ENCODE assay signal across 8 cellular contexts in the genomic region with DNA sequence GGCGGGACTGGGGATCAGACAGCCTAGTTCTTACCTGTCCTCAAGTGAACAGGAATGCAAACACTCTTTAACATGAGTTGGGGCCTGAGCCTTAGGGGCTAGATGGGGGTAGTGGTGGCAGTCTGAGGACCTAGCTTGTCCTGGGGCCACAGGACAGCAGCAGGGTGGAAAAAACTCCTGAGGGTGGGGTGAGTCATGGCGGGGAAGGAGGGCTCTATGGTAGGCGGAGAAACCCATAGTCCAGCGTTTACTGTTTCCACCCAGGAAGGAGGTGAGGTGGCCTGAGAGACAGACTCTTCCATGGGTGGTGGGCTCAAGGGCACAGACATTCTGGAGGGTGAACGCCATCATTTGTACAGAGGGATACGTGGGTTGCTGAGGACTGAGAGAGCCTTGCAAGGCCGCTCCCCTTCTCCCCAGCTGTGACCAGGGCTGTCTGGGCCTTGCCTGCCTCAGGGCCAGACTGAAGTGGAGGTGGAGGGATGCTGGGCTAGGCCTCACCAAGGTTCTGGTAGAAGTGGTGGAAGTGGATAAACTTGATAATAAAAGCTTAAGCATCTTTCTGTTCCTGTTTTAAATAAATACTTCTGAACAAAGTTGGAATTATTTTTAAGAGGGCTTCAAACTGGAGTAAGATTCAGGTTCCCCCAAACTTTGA. TPM values are rescaled to one million over a fixed set of nuclear protein-coding genes. Genes with fewer than 3 reads are reported as not detected.
DNase-seq lines count a peak whose midpoint lies in the region; ATAC-seq and TF ChIP-seq lines count a peak whose summit lies in the region.

No MANE protein-coding gene starts in this region.

- TF ChIP-seq EP300 in upper lobe of left lung (IDR thresholded peaks at IDR 0.05), result no peak

- intact Hi-C loops in heart left ventricle (cut with DNase I) (loop anchor here in 6 of 10 donors (2.0 to 10.0 kb wide), 4 partner anchors 71 to 281 kb away; a partner anchor contains a TSS), Right ventricle myocardium superior (cut with DNase I) (loop anchor here (10.0 kb wide), 1 partner anchor 71 kb away; no protein-coding TSS in a partner anchor)

- TF ChIP-seq CTCF in heart left ventricle (IDR thresholded peaks at IDR 0.05), result no peak
- no peak for TF ChIP-seq CTCF in mesothelial cell of epicardium (IDR thresholded peaks at IDR 0.05; ENCODE audit: unreplicated experiment)
- TF ChIP-seq CTCF in upper lobe of left lung (IDR thresholded peaks at IDR 0.05), result no peak

- H3K4me1 Mint-ChIP-seq in activated naive CD8-positive, alpha-beta T cell treated with anti-CD3 and anti-CD28 coated beads, Interleukin-2, amount 50 U/mL, for 24 hours, result peaks cover 42% of the 10 kb centered on the region
- peaks cover 17% of the 10 kb centered on the region for H3K4me1 Mint-ChIP-seq in mesothelial cell of epicardium

- H3K36me3 ChIP-seq in heart left ventricle (no peaks in the 10 kb centered on the region), upper lobe of left lung (no peaks in the 10 kb centered on the region)

- no peaks in the 10 kb centered on the region for H3K36me3 Mint-ChIP-seq in activated naive CD8-positive, alpha-beta T cell treated with anti-CD3 and anti-CD28 coated beads, Interleukin-2, amount 50 U/mL, for 24 hours (ENCODE audit: low read depth)
- no peaks in the 10 kb centered on the region for H3K36me3 Mint-ChIP-seq in mesothelial cell of epicardium

- H3K27ac ChIP-seq in heart left ventricle, result peak overlapping the region in 11 of 12 donors; percentile 53 to 88 (median 81)
- peak overlapping the region in 3 of 4 donors; percentile 54 to 84 (median 82) for H3K27ac ChIP-seq in upper lobe of left lung

- H3K9me3 Mint-ChIP-seq in activated naive CD8-positive, alpha-beta T cell treated with anti-CD3 and anti-CD28 coated beads, Interleukin-2, amount 50 U/mL, for 24 hours, result no peaks in the 10 kb centered on the region
- H3K9me3 Mint-ChIP-seq in mesothelial cell of epicardium, result no peaks in the 10 kb centered on the region

- peak overlapping the region; percentile 83 for H3K4me3 Mint-ChIP-seq in activated naive CD8-positive, alpha-beta T cell treated with anti-CD3 and anti-CD28 coated beads, Interleukin-2, amount 50 U/mL, for 24 hours
- peak overlapping the region; percentile 68 for H3K4me3 Mint-ChIP-seq in mesothelial cell of epicardium

- peaks cover 2% of the 10 kb centered on the region for H3K27me3 Mint-ChIP-seq in activated naive CD8-positive, alpha-beta T cell treated with anti-CD3 and anti-CD28 coated beads, Interleukin-2, amount 50 U/mL, for 24 hours
- H3K27me3 Mint-ChIP-seq in mesothelial cell of epicardium (ENCODE audit: low read depth), result peaks cover 1% of the 10 kb centered on the region

- peak overlapping the region in 7 of 12 donors; percentile 54 to 96 (median 85) for H3K4me3 ChIP-seq in heart left ventricle
- peak overlapping the region in 3 of 4 donors; percentile 66 to 85 (median 81) for H3K4me3 ChIP-seq in upper lobe of left lung

- 92 to 98% (median 96%) methylated on average over 6 to 7 of the region's 7 CpGs for WGBS in heart left ventricle, 4 donors
- 90 to 92% methylated on average over 6 to 7 of the region's 7 CpGs for WGBS in upper lobe of left lung, 2 donors

- no peaks in the 10 kb centered on the region for H3K27me3 ChIP-seq in heart left ventricle
- H3K27me3 ChIP-seq in upper lobe of left lung, result peaks cover 0 to 2% (median 0%) of the 10 kb centered on the region in 4 donors

- ATAC-seq in heart left ventricle (no peak), Right ventricle myocardium superior (ENCODE audit: poor library complexity) (no peak), upper lobe of left lung (ENCODE audit: low FRiP score in 2 of 2) (no peak), GM21360 (IDR thresholded peaks at IDR 0.05; ENCODE audit: unreplicated experiment) (no peak), GM18498 (IDR thresholded peaks at IDR 0.05; ENCODE audit: unreplicated experiment) (no peak)
- ATAC-seq in activated naive CD8-positive, alpha-beta T cell treated with anti-CD3 and anti-CD28 coated beads, Interleukin-2, amount 50 U/mL, for 24 hours, result no peak

- H3K9me3 ChIP-seq in heart left ventricle (no peaks in the 10 kb centered on the region), upper lobe of left lung (no peaks in the 10 kb centered on the region)

- H3K27ac Mint-ChIP-seq in activated naive CD8-positive, alpha-beta T cell treated with anti-CD3 and anti-CD28 coated beads, Interleukin-2, amount 50 U/mL, for 24 hours, result peak overlapping the region; percentile 92
- no peak overlapping the region for H3K27ac Mint-ChIP-seq in mesothelial cell of epicardium

- DNase-seq in heart left ventricle (no peak), Right ventricle myocardium superior (no peak), mesothelial cell of epicardium (ENCODE audit: low spot score in 2 of 2, unreplicated experiment in 2 of 2) (no peak), upper lobe of left lung (no peak), SK-N-DZ (ENCODE audit: low spot score) (no peak)
- no peak for DNase-seq in activated naive CD8-positive, alpha-beta T cell treated with anti-CD3 and anti-CD28 coated beads, Interleukin-2, amount 50 U/mL, for 24 hours

- H3K4me1 ChIP-seq in heart left ventricle (peaks cover 0 to 32% (median 14%) of the 10 kb centered on the region in 12 donors), upper lobe of left lung (peaks cover 12 to 27% (median 18%) of the 10 kb centered on the region in 4 donors)

- TF ChIP-seq POLR2A in heart left ventricle (IDR thresholded peaks at IDR 0.05) (no peak), upper lobe of left lung (IDR thresholded peaks at IDR 0.05) (no peak)

RNA-seq across cellular contexts. Expression of a gene that starts 1.1 kb away (rescaled TPM):
- total RNA-seq in heart left ventricle (10 to 100 TPM; 22.2 to 53.1 (median 30.9) TPM), Right ventricle myocardium superior (27.4 TPM), mesothelial cell of epicardium (47.3 to 51.1 TPM (median 47.3 TPM) in 3 replicates), upper lobe of left lung (10 to 100 TPM; 20.1 to 36.8 (median 25.6) TPM)
- 10 to 100 TPM; 15.4 to 59.3 TPM for polyA plus RNA-seq in heart left ventricle
- polyA plus RNA-seq in SK-N-DZ (2014; cell fraction: cytosol; rRNA removed), result 22.4 and 22.7 TPM in 2 replicates
- 43.2 and 45.4 TPM in 2 replicates for polyA plus RNA-seq in SK-N-DZ (2014; cell fraction: nucleus; rRNA removed)

RNA-seq across cellular contexts. Expression of a gene that starts 15.7 kb away (rescaled TPM):
- not detected for total RNA-seq in heart left ventricle
- not detected for polyA plus RNA-seq in heart left ventricle
- not detected for total RNA-seq in Right ventricle myocardium superior
- not detected in 3 replicates for total RNA-seq in mesothelial cell of epicardium
- total RNA-seq in upper lobe of left lung, result not detected
- not detected in 2 replicates for polyA plus RNA-seq in SK-N-DZ (2014; cell fraction: cytosol; rRNA removed)
- polyA plus RNA-seq in SK-N-DZ (2014; cell fraction: nucleus; rRNA removed), result not detected in 2 replicates

RNA-seq across cellular contexts. Expression of a gene that starts 15.8 kb away (rescaled TPM):
- total RNA-seq in heart left ventricle, result under 1 TPM in 1 of 9 donors, not detected in 8; 0.23 TPM
- polyA plus RNA-seq in heart left ventricle, result not detected
- not detected for total RNA-seq in Right ventricle myocardium superior
- not detected in 3 replicates for total RNA-seq in mesothelial cell of epicardium
- not detected for total RNA-seq in upper lobe of left lung
- polyA plus RNA-seq in SK-N-DZ (2014; cell fraction: cytosol; rRNA removed), result 1.9 and 2.7 TPM in 2 replicates
- 0.81 and 2.3 TPM in 2 replicates for polyA plus RNA-seq in SK-N-DZ (2014; cell fraction: nucleus; rRNA removed)

RNA-seq across cellular contexts. Expression of a gene that starts 36.2 kb away (rescaled TPM):
- 1 to 10 TPM in 1 of 9 donors, under 1 TPM in 8; 0.25 to 1.9 (median 0.48) TPM for total RNA-seq in heart left ventricle
- under 1 TPM; 0.15 to 0.36 TPM for polyA plus RNA-seq in heart left ventricle
- 0.56 TPM for total RNA-seq in Right ventricle myocardium superior
- 1.0 to 1.3 TPM (median 1.1 TPM) in 3 replicates for total RNA-seq in mesothelial cell of epicardium
- 1 to 10 TPM in 3 of 6 donors, under 1 TPM in 3; under 0.01 to 4.0 (median 1.3) TPM for total RNA-seq in upper lobe of left lung
- polyA plus RNA-seq in SK-N-DZ (2014; cell fraction: cytosol; rRNA removed), result 61.6 and 68.7 TPM in 2 replicates
- 25.8 and 29.2 TPM in 2 replicates for polyA plus RNA-seq in SK-N-DZ (2014; cell fraction: nucleus; rRNA removed)
